Comparison of ENCODE assay signal across 8 cellular contexts in the genomic region with DNA sequence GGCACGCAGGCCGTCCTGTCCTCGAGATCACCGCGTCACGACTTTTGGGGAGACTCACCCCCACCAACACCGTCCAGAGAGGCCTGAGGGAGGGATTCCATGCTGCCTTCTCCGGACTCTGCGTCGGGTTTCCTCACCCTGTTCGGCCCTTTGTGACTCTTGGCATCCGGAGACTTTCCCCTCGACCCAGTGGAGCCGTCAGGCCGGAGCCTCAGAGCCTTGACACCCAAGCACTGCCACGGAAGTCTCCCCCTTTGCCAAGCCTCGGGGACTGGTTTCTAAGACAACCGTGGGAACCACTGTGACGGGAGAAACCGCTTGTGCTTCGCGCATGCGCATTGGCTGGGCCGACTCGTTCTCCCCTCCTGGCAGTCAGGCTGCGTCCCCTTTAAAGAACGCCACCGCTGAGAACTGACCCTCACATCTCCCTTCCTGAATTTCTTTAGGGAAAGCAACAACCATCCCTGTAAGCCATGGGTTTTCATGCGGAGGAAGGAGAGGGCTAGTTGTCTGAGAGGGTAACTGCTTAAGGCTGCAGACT.
DNase-seq lines count a peak whose midpoint lies in the region; ATAC-seq, FAIRE-seq and TF ChIP-seq lines count a peak whose summit lies in the region.
"Not testable (repeated sequence)": the region's sequence is repeated elsewhere in the genome, so short reads cannot be mapped to it uniquely, and the experiment has no call there.

No MANE protein-coding gene starts in this region.

- not testable (repeated sequence) for H3K79me2 ChIP-seq in astrocyte (ENCODE audit: insufficient read depth, low read length)

- H4K20me1 ChIP-seq in astrocyte (ENCODE audit: insufficient read depth, low read length), result not testable (repeated sequence)

- H2AFZ ChIP-seq in astrocyte (ENCODE audit: low read depth, low read length), result not testable (repeated sequence)

- H3K9me3 ChIP-seq in astrocyte (ENCODE audit: insufficient read depth, low read depth, low read length); suprapubic skin: not testable (repeated sequence)

- H3K9me3 Mint-ChIP-seq in astrocyte (ENCODE audit: unreplicated experiment); immature natural killer cell: not testable (repeated sequence)

- not testable (repeated sequence) for H3K27me3 Mint-ChIP-seq in astrocyte (ENCODE audit: low read depth, unreplicated experiment); immature natural killer cell (ENCODE audit: low read depth in 3 of 3)

- H3K27me3 ChIP-seq in astrocyte (ENCODE audit: insufficient read depth, low read length); suprapubic skin: not testable (repeated sequence)

- H3K9ac ChIP-seq in astrocyte (ENCODE audit: low read length), result not testable (repeated sequence)

- ATAC-seq in GM19328 (IDR thresholded peaks at IDR 0.05; ENCODE audit: unreplicated experiment), result peak; percentile 60

- 54% methylated on average over 11 of the region's 29 CpGs for WGBS in suprapubic skin

- peak; percentile 48 for DNase-seq in activated CD4-positive, alpha-beta T cell treated with anti-CD3 and anti-CD28 coated beads for 1 hour
- peak; percentile 40 for DNase-seq in activated T-cell treated with anti-CD3 and anti-CD28 coated beads for 4 hours
- DNase-seq in astrocyte (ENCODE audit: low read depth), result not testable (repeated sequence)
- peak; percentile 76 to 89 (median 82) for DNase-seq in immature natural killer cell
- peak; percentile 56 to 96 (median 82) for DNase-seq in posterior cingulate gyrus
- peak; percentile 40 to 51 for DNase-seq in stimulated activated CD4-positive, alpha-beta T cell treated with anti-CD3 and anti-CD28 coated beads, Interleukin-4, amount 100 ng/mL, for 48 hours (ENCODE audit: low read depth in 2 of 2)
- peak; percentile 64 to 83 for DNase-seq in suprapubic skin (ENCODE audit: low spot score in 2 of 2)

- not testable (repeated sequence) for H3K36me3 Mint-ChIP-seq in astrocyte (ENCODE audit: low read depth, unreplicated experiment); immature natural killer cell

- intact Hi-C loops in posterior cingulate gyrus (cut with DNase I), result not testable (repeated sequence)

- TF ChIP-seq POLR2A in suprapubic skin (IDR thresholded peaks at IDR 0.05), result not testable (repeated sequence)

- TF ChIP-seq CTCF in astrocyte (IDR thresholded peaks at IDR 0.05; ENCODE audit: insufficient read depth, low read depth, low read length); suprapubic skin (IDR thresholded peaks at IDR 0.05): not testable (repeated sequence)

- not testable (repeated sequence) for H3K27ac Mint-ChIP-seq in astrocyte (ENCODE audit: unreplicated experiment); immature natural killer cell

- not testable (repeated sequence) for H3K4me3 ChIP-seq in astrocyte (ENCODE audit: insufficient read depth, low read depth, low read length); suprapubic skin

- H3K4me2 ChIP-seq in astrocyte (ENCODE audit: low read length), result peak overlapping the region; percentile 48

- H3K4me3 Mint-ChIP-seq in astrocyte (ENCODE audit: unreplicated experiment); immature natural killer cell: not testable (repeated sequence)

- not testable (repeated sequence) for TF ChIP-seq EP300 in suprapubic skin (IDR thresholded peaks at IDR 0.05)

- H3K4me1 ChIP-seq in astrocyte (ENCODE audit: insufficient read depth, low read length); suprapubic skin: not testable (repeated sequence)

- H3K27ac ChIP-seq in astrocyte (ENCODE audit: low read depth, low read length); suprapubic skin: not testable (repeated sequence)

- not testable (repeated sequence) for H3K4me1 Mint-ChIP-seq in astrocyte (ENCODE audit: low read depth, unreplicated experiment); immature natural killer cell

- not testable (repeated sequence) for H3K36me3 ChIP-seq in astrocyte (ENCODE audit: insufficient read depth, low read length); suprapubic skin

- FAIRE-seq in astrocyte (lab: Jason Lieb, UNC), result not testable (repeated sequence)
